6 cellular contexts compared by ENCODE assay signal in genomic region chr7:3119352-3119927, GRCh38.
DNase-seq lines count a peak whose midpoint lies in the region; ATAC-seq, FAIRE-seq and TF ChIP-seq lines count a peak whose summit lies in the region.
"Not testable (repeated sequence)": the region's sequence is repeated elsewhere in the genome, so short reads cannot be mapped to it uniquely, and the experiment has no call there.

No MANE protein-coding gene starts in this region.

- peak; percentile 31 for ATAC-seq in activated CD4-positive, alpha-beta T cell treated with anti-CD3 and anti-CD28 coated beads for 36 hours
- not testable (repeated sequence) for ATAC-seq in activated CD8-positive, alpha-beta memory T cell treated with anti-CD3 and anti-CD28 coated beads, Interleukin-2, amount 10 ng/mL, durations not matched to agents 7 days and 5 days
- ATAC-seq in stimulated activated naive CD8-positive, alpha-beta T cell treated with anti-CD3 and anti-CD28 coated beads, Interleukin-15, Interleukin-2, amounts not matched to agents 100 U/mL and 50 U/mL, for 24 hours: peak; percentile 59

- not testable (repeated sequence) for TF ChIP-seq CTCF in bronchial epithelial cell (IDR thresholded peaks at IDR 0.05; ENCODE audit: insufficient read depth, low read length, severe bottlenecking)

- not testable (repeated sequence) for H3K4me3 Mint-ChIP-seq in activated CD4-positive, alpha-beta T cell treated with anti-CD3 and anti-CD28 coated beads for 36 hours; activated CD8-positive, alpha-beta memory T cell treated with anti-CD3 and anti-CD28 coated beads, Interleukin-2, amount 10 ng/mL, durations not matched to agents 7 days and 5 days
- peak overlapping the region; percentile 47 for H3K4me3 Mint-ChIP-seq in activated T-helper 1 cell treated with anti-CD3 and anti-CD28 coated beads, Interleukin-12 subunit alpha, Interleukin-12 subunit beta, Interleukin-2, Interleukin-4 antibody, amounts not matched to agents 30 ng/mL and 10 ng/mL and 1 ng/mL, durations not matched to agents 14 hours and 24 hours and 36 hours

- FAIRE-seq in bronchial epithelial cell (lab: Jason Lieb, UNC): peak; percentile 40

- not testable (repeated sequence) for DNase-seq in activated CD4-positive, alpha-beta T cell treated with anti-CD3 and anti-CD28 coated beads for 36 hours; activated T-helper 1 cell treated with anti-CD3 and anti-CD28 coated beads, Interleukin-12 subunit alpha, Interleukin-12 subunit beta, Interleukin-2, Interleukin-4 antibody, amounts not matched to agents 30 ng/mL and 10 ng/mL and 1 ng/mL, durations not matched to agents 14 hours and 24 hours and 36 hours (ENCODE audit: low spot score); bronchial epithelial cell (ENCODE audit: low read depth); stimulated activated naive CD8-positive, alpha-beta T cell treated with anti-CD3 and anti-CD28 coated beads, Interleukin-15, Interleukin-2, amounts not matched to agents 100 U/mL and 50 U/mL, for 24 hours
- peak; percentile 54 for DNase-seq in activated CD8-positive, alpha-beta memory T cell treated with anti-CD3 and anti-CD28 coated beads, Interleukin-2, amount 10 ng/mL, durations not matched to agents 7 days and 5 days
- peak; percentile 51 for DNase-seq in mesenteric fat pad (ENCODE audit: low spot score)

- not testable (repeated sequence) for H3K27me3 Mint-ChIP-seq in activated CD4-positive, alpha-beta T cell treated with anti-CD3 and anti-CD28 coated beads for 36 hours; activated CD8-positive, alpha-beta memory T cell treated with anti-CD3 and anti-CD28 coated beads, Interleukin-2, amount 10 ng/mL, durations not matched to agents 7 days and 5 days; activated T-helper 1 cell treated with anti-CD3 and anti-CD28 coated beads, Interleukin-12 subunit alpha, Interleukin-12 subunit beta, Interleukin-2, Interleukin-4 antibody, amounts not matched to agents 30 ng/mL and 10 ng/mL and 1 ng/mL, durations not matched to agents 14 hours and 24 hours and 36 hours (ENCODE audit: insufficient read depth)

- peaks cover 50% of the 10 kb centered on the region for H3K4me1 Mint-ChIP-seq in activated CD4-positive, alpha-beta T cell treated with anti-CD3 and anti-CD28 coated beads for 36 hours
- H3K4me1 Mint-ChIP-seq in activated CD8-positive, alpha-beta memory T cell treated with anti-CD3 and anti-CD28 coated beads, Interleukin-2, amount 10 ng/mL, durations not matched to agents 7 days and 5 days: peaks cover 66% of the 10 kb centered on the region
- H3K4me1 Mint-ChIP-seq in activated T-helper 1 cell treated with anti-CD3 and anti-CD28 coated beads, Interleukin-12 subunit alpha, Interleukin-12 subunit beta, Interleukin-2, Interleukin-4 antibody, amounts not matched to agents 30 ng/mL and 10 ng/mL and 1 ng/mL, durations not matched to agents 14 hours and 24 hours and 36 hours (ENCODE audit: low read depth): peaks cover 56% of the 10 kb centered on the region

- CTCF ChIA-PET in activated CD4-positive, alpha-beta T cell treated with anti-CD3 and anti-CD28 coated beads for 36 hours (lab: Charles Lee): interaction anchor here (0.6 to 1.1 kb wide), 3 partner anchors 31 to 232 kb away, joined by 3 read pairs; no protein-coding TSS in a partner anchor
- CTCF ChIA-PET in activated CD8-positive, alpha-beta memory T cell treated with anti-CD3 and anti-CD28 coated beads, Interleukin-2, amount 10 ng/mL, durations not matched to agents 7 days and 5 days (lab: Charles Lee): interaction anchor here (0.9 to 3.0 kb wide), 9 partner anchors 9 to 232 kb away, joined by 3 to 26 read pairs (median 4); no protein-coding TSS in a partner anchor

- peak overlapping the region; percentile 44 for H3K27ac Mint-ChIP-seq in activated CD4-positive, alpha-beta T cell treated with anti-CD3 and anti-CD28 coated beads for 36 hours
- peak overlapping the region; percentile 81 for H3K27ac Mint-ChIP-seq in activated CD8-positive, alpha-beta memory T cell treated with anti-CD3 and anti-CD28 coated beads, Interleukin-2, amount 10 ng/mL, durations not matched to agents 7 days and 5 days
- H3K27ac Mint-ChIP-seq in activated T-helper 1 cell treated with anti-CD3 and anti-CD28 coated beads, Interleukin-12 subunit alpha, Interleukin-12 subunit beta, Interleukin-2, Interleukin-4 antibody, amounts not matched to agents 30 ng/mL and 10 ng/mL and 1 ng/mL, durations not matched to agents 14 hours and 24 hours and 36 hours: peak overlapping the region; percentile 67

- POLR2A ChIA-PET in activated CD4-positive, alpha-beta T cell treated with anti-CD3 and anti-CD28 coated beads for 36 hours (lab: Charles Lee): not testable (repeated sequence)

- H3K36me3 Mint-ChIP-seq in activated CD4-positive, alpha-beta T cell treated with anti-CD3 and anti-CD28 coated beads for 36 hours (ENCODE audit: low read depth): not testable (repeated sequence)
- peaks cover 42% of the 10 kb centered on the region for H3K36me3 Mint-ChIP-seq in activated CD8-positive, alpha-beta memory T cell treated with anti-CD3 and anti-CD28 coated beads, Interleukin-2, amount 10 ng/mL, durations not matched to agents 7 days and 5 days
- peaks cover 24% of the 10 kb centered on the region for H3K36me3 Mint-ChIP-seq in activated T-helper 1 cell treated with anti-CD3 and anti-CD28 coated beads, Interleukin-12 subunit alpha, Interleukin-12 subunit beta, Interleukin-2, Interleukin-4 antibody, amounts not matched to agents 30 ng/mL and 10 ng/mL and 1 ng/mL, durations not matched to agents 14 hours and 24 hours and 36 hours (ENCODE audit: low read depth)

- H3K36me3 ChIP-seq in bronchial epithelial cell (ENCODE audit: control insufficient read depth, insufficient read depth, low read length): not testable (repeated sequence)

- H3K4me3 ChIP-seq in bronchial epithelial cell (ENCODE audit: low read depth, low read length): not testable (repeated sequence)

- H3K9me3 Mint-ChIP-seq in activated CD4-positive, alpha-beta T cell treated with anti-CD3 and anti-CD28 coated beads for 36 hours (ENCODE audit: low read depth): peaks cover 14% of the 10 kb centered on the region
- H3K9me3 Mint-ChIP-seq in activated CD8-positive, alpha-beta memory T cell treated with anti-CD3 and anti-CD28 coated beads, Interleukin-2, amount 10 ng/mL, durations not matched to agents 7 days and 5 days (ENCODE audit: low read depth): peaks cover 12% of the 10 kb centered on the region
- H3K9me3 Mint-ChIP-seq in activated T-helper 1 cell treated with anti-CD3 and anti-CD28 coated beads, Interleukin-12 subunit alpha, Interleukin-12 subunit beta, Interleukin-2, Interleukin-4 antibody, amounts not matched to agents 30 ng/mL and 10 ng/mL and 1 ng/mL, durations not matched to agents 14 hours and 24 hours and 36 hours: peaks cover 32% of the 10 kb centered on the region

- not testable (repeated sequence) for H3K27me3 ChIP-seq in bronchial epithelial cell (ENCODE audit: control insufficient read depth, insufficient read depth, low read length)

- intact Hi-C loops in activated CD4-positive, alpha-beta T cell treated with anti-CD3 and anti-CD28 coated beads for 36 hours (cut with DNase I, micrococcal nuclease): not testable (repeated sequence)
- intact Hi-C loops in activated T-helper 1 cell treated with anti-CD3 and anti-CD28 coated beads, Interleukin-12 subunit alpha, Interleukin-12 subunit beta, Interleukin-2, Interleukin-4 antibody, amounts not matched to agents 30 ng/mL and 10 ng/mL and 1 ng/mL, durations not matched to agents 14 hours and 24 hours and 36 hours (cut with micrococcal nuclease): loop anchor here (1.0 kb wide), 1 partner anchor 56 kb away; no protein-coding TSS in a partner anchor
